1 cellular context compared by ENCODE assay signal in the genomic region with DNA sequence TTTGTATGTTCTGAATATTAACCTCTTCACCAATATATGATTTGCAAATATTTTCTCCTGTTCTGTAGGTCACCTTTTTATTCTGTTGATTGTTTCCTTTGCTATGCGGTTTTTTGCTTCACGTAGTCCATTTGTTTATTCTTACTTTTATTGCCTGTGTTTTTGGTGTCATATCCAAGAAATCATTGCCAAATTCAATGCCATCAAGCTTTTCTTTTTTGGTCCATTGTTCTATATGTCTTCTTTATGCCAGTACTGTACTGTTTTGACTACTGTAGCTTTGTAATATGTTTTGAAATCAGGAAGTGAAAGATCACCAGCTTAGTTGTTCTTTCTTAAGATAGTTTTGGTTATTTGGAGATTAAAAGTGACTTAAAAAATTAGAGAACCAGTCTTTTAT.
TF ChIP-seq lines count a peak whose summit lies in the region.

No MANE protein-coding gene starts in this region.

TF ChIP-seq in K562, 482 proteins besides CTCF, POLR2A, EP300 and RAD21:
- TF ChIP-seq, protein P1, sequence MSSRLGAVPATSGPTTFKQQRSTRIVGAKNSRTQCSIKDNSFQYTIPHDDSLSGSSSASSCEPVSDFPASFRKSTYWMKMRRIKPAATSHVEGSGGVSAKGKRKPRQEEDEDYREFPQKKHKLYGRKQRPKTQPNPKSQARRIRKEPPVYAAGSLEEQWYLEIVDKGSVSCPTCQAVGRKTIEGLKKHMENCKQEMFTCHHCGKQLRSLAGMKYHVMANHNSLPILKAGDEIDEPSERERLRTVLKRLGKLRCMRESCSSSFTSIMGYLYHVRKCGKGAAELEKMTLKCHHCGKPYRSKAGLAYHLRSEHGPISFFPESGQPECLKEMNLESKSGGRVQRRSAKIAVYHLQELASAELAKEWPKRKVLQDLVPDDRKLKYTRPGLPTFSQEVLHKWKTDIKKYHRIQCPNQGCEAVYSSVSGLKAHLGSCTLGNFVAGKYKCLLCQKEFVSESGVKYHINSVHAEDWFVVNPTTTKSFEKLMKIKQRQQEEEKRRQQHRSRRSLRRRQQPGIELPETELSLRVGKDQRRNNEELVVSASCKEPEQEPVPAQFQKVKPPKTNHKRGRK (tag; IDR thresholded peaks at IDR 0.05), result no peak
- no peak for TF ChIP-seq FIP1L1 (IDR thresholded peaks at IDR 0.05; ENCODE audit: low read depth, low read length, poor library complexity, severe bottlenecking)
- peak; percentile 66 for TF ChIP-seq RBM25 (IDR thresholded peaks at IDR 0.05; ENCODE audit: low read depth, low read length, severe bottlenecking)
- TF ChIP-seq MEIS2 (IDR thresholded peaks at IDR 0.05; ENCODE audit: partially characterized antibody), result no peak
- no peak for TF ChIP-seq DNMT1 (IDR thresholded peaks at IDR 0.05)
- no peak for TF ChIP-seq POLR2AphosphoS2 (IDR thresholded peaks at IDR 0.05; ENCODE audit: low read length)
